34 cellular contexts compared by ENCODE assay signal in the genomic region with DNA sequence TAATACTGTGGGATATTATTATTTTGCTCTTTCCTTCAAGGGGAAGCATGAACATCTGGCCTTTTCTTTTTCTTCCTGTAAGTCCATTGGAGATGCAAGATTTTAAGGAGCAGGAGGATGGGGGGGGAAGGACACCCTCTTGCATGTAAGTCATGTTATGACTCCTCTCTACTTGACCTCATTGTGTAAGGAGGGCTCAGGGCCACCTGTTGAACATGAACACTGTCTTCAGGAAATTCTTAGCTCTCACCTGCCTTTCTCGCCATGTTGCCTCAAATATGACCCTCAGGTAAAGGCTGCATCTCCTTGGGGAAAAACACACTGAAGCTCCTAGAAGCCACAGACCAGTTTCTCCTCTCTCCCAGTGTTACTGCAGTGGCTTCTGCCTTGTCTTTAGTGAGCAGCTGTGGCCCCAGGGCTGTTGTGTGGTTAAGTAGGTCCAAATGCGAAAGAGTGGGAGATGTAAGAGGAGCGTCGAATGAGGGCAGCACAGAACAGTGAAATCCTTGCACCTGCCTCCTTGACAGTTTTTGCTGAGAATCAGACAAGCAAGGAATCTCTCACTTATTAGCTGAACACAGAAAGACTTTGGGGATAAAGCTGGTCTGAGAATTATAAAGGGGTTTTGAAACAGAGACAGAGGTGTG. TPM values are rescaled to one million over a fixed set of nuclear protein-coding genes. Genes with fewer than 3 reads are reported as not detected.
A peak's percentile ranks its signal among the peaks of the same experiment; 100 is the strongest.
DNase-seq lines count a peak whose midpoint lies in the region; ATAC-seq and TF ChIP-seq lines count a peak whose summit lies in the region.
"Had no signal": no experiment of that assay in that cellular context is flagged by ENCODE, and none has a peak within 500 bp of the region (broad histone marks: within the 10 kb centered on the region; RNA-seq: fewer than 3 reads in every experiment).

No MANE protein-coding gene starts in this region.

- H3K27ac ChIP-seq in HEK293 (ENCODE audit: extremely low read depth, low read depth, low read length) = no peak overlapping the region
- H3K27ac ChIP-seq: adrenal gland had no signal

- ATAC-seq in activated T-helper 17 cell treated with anti-CD3 and anti-CD28 coated beads, Interleukin-2, amount 50 U/mL, for 72 hours (replicated peaks) = no peak
- no peak for ATAC-seq in HG02642 (IDR thresholded peaks at IDR 0.05; ENCODE audit: poor library complexity, unreplicated experiment)
- ATAC-seq: activated CD8-positive, alpha-beta T cell treated with anti-CD3 and anti-CD28 coated beads for 36 hours; left lobe of liver had no signal

- CTCF ChIA-PET in HEK293 (lab: Yijun Ruan, JAX) = interaction anchor here (0.5 to 9.8 kb wide), 8 partner anchors 53 to 201 kb away, joined by 3 to 284 read pairs (median 4); no protein-coding TSS in a partner anchor

- POLR2A ChIA-PET in HEK293 (lab: Yijun Ruan, JAX) = no interaction called here

- H3K36me3 Mint-ChIP-seq in activated T-helper 17 cell treated with anti-CD3 and anti-CD28 coated beads, Interleukin-2, amount 50 U/mL, for 72 hours (ENCODE audit: low read depth) = no peaks in the 10 kb centered on the region
- H3K36me3 Mint-ChIP-seq: activated naive CD4-positive, alpha-beta T cell treated with anti-CD3 and anti-CD28 coated beads, Interleukin-2, amount 10 ng/mL, durations not matched to agents 7 days and 5 days; type B pancreatic cell had no signal

- H3K4me3 ChIP-seq in HEK293 (ENCODE audit: low read depth, low read length) = no peak overlapping the region
- H3K4me3 ChIP-seq: adrenal gland had no signal

- no peak overlapping the region for H3K4me3 Mint-ChIP-seq in activated T-helper 17 cell treated with anti-CD3 and anti-CD28 coated beads, Interleukin-2, amount 50 U/mL, for 72 hours
- H3K4me3 Mint-ChIP-seq: activated CD8-positive, alpha-beta T cell treated with anti-CD3 and anti-CD28 coated beads for 36 hours; activated naive CD4-positive, alpha-beta T cell treated with anti-CD3 and anti-CD28 coated beads, Interleukin-2, amount 10 ng/mL, durations not matched to agents 7 days and 5 days; endodermal cell; nephron progenitor cell; type B pancreatic cell had no signal

- no peaks in the 10 kb centered on the region for H3K9me3 ChIP-seq in HEK293 (ENCODE audit: control insufficient read depth, insufficient read depth, low read depth, low read length)
- H3K9me3 ChIP-seq: adrenal gland, BE2C had no signal

- no peaks in the 10 kb centered on the region for H3K4me1 Mint-ChIP-seq in activated T-helper 17 cell treated with anti-CD3 and anti-CD28 coated beads, Interleukin-2, amount 50 U/mL, for 72 hours

- H3K27me3 Mint-ChIP-seq in activated T-helper 17 cell treated with anti-CD3 and anti-CD28 coated beads, Interleukin-2, amount 50 U/mL, for 72 hours = peaks cover 44% of the 10 kb centered on the region

- no peaks in the 10 kb centered on the region for H3K4me1 ChIP-seq in HEK293 (ENCODE audit: control insufficient read depth, insufficient read depth, low read length)
- H3K4me1 ChIP-seq: BE2C had no signal

- H3K27ac Mint-ChIP-seq in activated T-helper 17 cell treated with anti-CD3 and anti-CD28 coated beads, Interleukin-2, amount 50 U/mL, for 72 hours = no peak overlapping the region
- H3K27ac Mint-ChIP-seq: activated CD8-positive, alpha-beta T cell treated with anti-CD3 and anti-CD28 coated beads for 36 hours; activated naive CD4-positive, alpha-beta T cell treated with anti-CD3 and anti-CD28 coated beads, Interleukin-2, amount 10 ng/mL, durations not matched to agents 7 days and 5 days; endodermal cell; nephron progenitor cell; type B pancreatic cell had no signal

- no peaks in the 10 kb centered on the region for H3K36me3 ChIP-seq in HEK293 (ENCODE audit: control insufficient read depth in 2 of 2, insufficient read depth in 1 of 2, low read length in 2 of 2)
- H3K36me3 ChIP-seq: adrenal gland, BE2C had no signal

- TF ChIP-seq CTCF in GM10266 (IDR thresholded peaks at IDR 0.05; ENCODE audit: control insufficient read depth, insufficient read depth, low read depth, missing control alignments) (peak; percentile 24), HEK293 (tag by site-specific recombination; IDR thresholded peaks at IDR 0.05) (no peak)

- no peaks in the 10 kb centered on the region for H3K9me3 Mint-ChIP-seq in activated T-helper 17 cell treated with anti-CD3 and anti-CD28 coated beads, Interleukin-2, amount 50 U/mL, for 72 hours
- H3K9me3 Mint-ChIP-seq: activated CD8-positive, alpha-beta T cell treated with anti-CD3 and anti-CD28 coated beads for 36 hours; activated naive CD4-positive, alpha-beta T cell treated with anti-CD3 and anti-CD28 coated beads, Interleukin-2, amount 10 ng/mL, durations not matched to agents 7 days and 5 days; endodermal cell; nephron progenitor cell; type B pancreatic cell had no signal

- DNase-seq in GM10266 (ENCODE audit: extremely low spot score) (no peak), NCI-H69 (lab: John Stamatoyannopoulos, UW) (peak; percentile 4), mesenteric fat pad (ENCODE audit: low spot score) (peak; percentile 62), Kasumi-1 (lab: John Stamatoyannopoulos, UW) (no peak)
- no peak for DNase-seq in activated CD4-positive, alpha-beta T cell treated with anti-CD3 and anti-CD28 coated beads, Interleukin-2, amount 50 U/mL, for 1 hour
- DNase-seq: activated CD4-positive, CD25-positive, alpha-beta regulatory T cell treated with anti-CD3 and anti-CD28 coated beads, Interleukin-2, amount 50 U/mL, for 72 hours; activated CD8-positive, alpha-beta memory T cell treated with anti-CD3 and anti-CD28 coated beads, Interleukin-2, amount 50 U/mL, for 48 hours; activated CD8-positive, alpha-beta T cell treated with anti-CD3 and anti-CD28 coated beads for 36 hours; activated naive CD4-positive, alpha-beta T cell treated with anti-CD3 and anti-CD28 coated beads, Interleukin-2, amount 10 ng/mL, durations not matched to agents 7 days and 5 days; adrenal gland; BE2C; central memory CD4-positive, alpha-beta T cell; DMS53; endodermal cell; GF-D8; HCEC 1CT; head of caudate nucleus; NCI-H1417 treated with DMSO at 0.1 percent for 48 hours; NCI-H2029 treated with DMSO at 0.1 percent for 48 hours; NCI-H226; NCI-H748 treated with DMSO at 0.1 percent for 48 hours; nephron progenitor cell; stimulated activated CD4-positive, alpha-beta T cell treated with anti-CD3 and anti-CD28 coated beads, Interleukin-15, amount 100 ng/mL, for 24 hours; stimulated activated CD4-positive, alpha-beta T cell treated with anti-CD3 and anti-CD28 coated beads, Interleukin-4, amount 100 ng/mL, for 4 hours had no signal

TF ChIP-seq in HEK293, 187 proteins besides CTCF, POLR2A, EP300 and RAD21 (continues in another document):
- no peak for TF ChIP-seq GLI2 (tag by site-specific recombination; IDR thresholded peaks at IDR 0.05; ENCODE audit: borderline replicate concordance, low read depth)
- no peak for TF ChIP-seq ZNF37A (tag by site-specific recombination; IDR thresholded peaks at IDR 0.05)
- TF ChIP-seq OSR2 (tag by site-specific recombination; IDR thresholded peaks at IDR 0.05) = no peak
- TF ChIP-seq ZNF266 (tag by site-specific recombination; IDR thresholded peaks at IDR 0.05; ENCODE audit: low read depth) = no peak
- TF ChIP-seq TCF7L2 (IDR thresholded peaks at IDR 0.05; ENCODE audit: borderline replicate concordance, low read depth, low read length) = no peak
- TF ChIP-seq, protein P1, sequence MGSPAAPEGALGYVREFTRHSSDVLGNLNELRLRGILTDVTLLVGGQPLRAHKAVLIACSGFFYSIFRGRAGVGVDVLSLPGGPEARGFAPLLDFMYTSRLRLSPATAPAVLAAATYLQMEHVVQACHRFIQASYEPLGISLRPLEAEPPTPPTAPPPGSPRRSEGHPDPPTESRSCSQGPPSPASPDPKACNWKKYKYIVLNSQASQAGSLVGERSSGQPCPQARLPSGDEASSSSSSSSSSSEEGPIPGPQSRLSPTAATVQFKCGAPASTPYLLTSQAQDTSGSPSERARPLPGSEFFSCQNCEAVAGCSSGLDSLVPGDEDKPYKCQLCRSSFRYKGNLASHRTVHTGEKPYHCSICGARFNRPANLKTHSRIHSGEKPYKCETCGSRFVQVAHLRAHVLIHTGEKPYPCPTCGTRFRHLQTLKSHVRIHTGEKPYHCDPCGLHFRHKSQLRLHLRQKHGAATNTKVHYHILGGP (tag by site-specific recombination; IDR thresholded peaks at IDR 0.05) = no peak
- no peak for TF ChIP-seq ZBTB48 (tag by site-specific recombination; IDR thresholded peaks at IDR 0.05)
- TF ChIP-seq SCRT2 (tag by site-specific recombination; IDR thresholded peaks at IDR 0.05) = peak; percentile 83
- TF ChIP-seq ZNF707 (tag by site-specific recombination; IDR thresholded peaks at IDR 0.05) = no peak
- no peak for TF ChIP-seq ZNF558 (tag by site-specific recombination; IDR thresholded peaks at IDR 0.05)
- TF ChIP-seq BCL11B (tag by site-specific recombination; IDR thresholded peaks at IDR 0.05; ENCODE audit: low read depth) = no peak
- 0 out of 2 replicates have a peak, but pooled peaks have one; percentile 58 for TF ChIP-seq SCRT1 (tag by site-specific recombination; IDR thresholded peaks at IDR 0.05; ENCODE audit: borderline replicate concordance)

RNA-seq across cellular contexts. Expression of a gene that starts 1.3 kb away (rescaled TPM):
- 0.35 TPM for total RNA-seq in mesenteric fat pad
- under 1 TPM; 0.13 to 0.29 TPM for total RNA-seq in activated T-helper 17 cell treated with anti-CD3 and anti-CD28 coated beads, Interleukin-2, amount 50 U/mL, for 72 hours
- total RNA-seq: OCI-LY7 had no signal

RNA-seq across cellular contexts. Expression of a gene that starts 27.8 kb away (rescaled TPM):
- 11.3 TPM for total RNA-seq in mesenteric fat pad
- 1 to 10 TPM in 1 of 2 donors, under 1 TPM in 1; 0.80 to 1.3 TPM for total RNA-seq in activated T-helper 17 cell treated with anti-CD3 and anti-CD28 coated beads, Interleukin-2, amount 50 U/mL, for 72 hours
- total RNA-seq: OCI-LY7 had no signal

RNA-seq across cellular contexts. Expression of a gene that starts 31.5 kb away (rescaled TPM):
- total RNA-seq in mesenteric fat pad = not detected
- not detected for total RNA-seq in activated T-helper 17 cell treated with anti-CD3 and anti-CD28 coated beads, Interleukin-2, amount 50 U/mL, for 72 hours
- total RNA-seq: activated CD8-positive, alpha-beta T cell treated with anti-CD3 and anti-CD28 coated beads for 36 hours; adrenal gland; endodermal cell; fibroblast of villous mesenchyme; left lobe of liver; OCI-LY7; osteoblast; subcutaneous adipose tissue; T-helper 2 cell treated with Interferon-gamma antibody and Interleukin-4, amounts not matched to agents 100 ng/mL and 5 ng/mL, for 36 hours had no signal

RNA-seq across cellular contexts. Expression of a gene that starts 56.5 kb away (rescaled TPM):
- total RNA-seq in mesenteric fat pad = 13.4 TPM
- total RNA-seq in activated T-helper 17 cell treated with anti-CD3 and anti-CD28 coated beads, Interleukin-2, amount 50 U/mL, for 72 hours = 10 to 100 TPM in 1 of 2 donors, 1 to 10 TPM in 1; 8.7 to 10.7 TPM

Comparison
In these comparisons a context has a peak if more than half of its experiments do, and no peak if none do; other contexts are left out.
1. DNase-seq: peak in NCI-H69 (single experiment) and mesenteric fat pad (single experiment); none in GM10266 (single experiment), Kasumi-1 (0 of 2) and activated CD4-positive, alpha-beta T cell treated with anti-CD3 and anti-CD28 coated beads, Interleukin-2, amount 50 U/mL, for 1 hour (single experiment).